ENCODE assay signal across 2 cellular contexts in the genomic region with DNA sequence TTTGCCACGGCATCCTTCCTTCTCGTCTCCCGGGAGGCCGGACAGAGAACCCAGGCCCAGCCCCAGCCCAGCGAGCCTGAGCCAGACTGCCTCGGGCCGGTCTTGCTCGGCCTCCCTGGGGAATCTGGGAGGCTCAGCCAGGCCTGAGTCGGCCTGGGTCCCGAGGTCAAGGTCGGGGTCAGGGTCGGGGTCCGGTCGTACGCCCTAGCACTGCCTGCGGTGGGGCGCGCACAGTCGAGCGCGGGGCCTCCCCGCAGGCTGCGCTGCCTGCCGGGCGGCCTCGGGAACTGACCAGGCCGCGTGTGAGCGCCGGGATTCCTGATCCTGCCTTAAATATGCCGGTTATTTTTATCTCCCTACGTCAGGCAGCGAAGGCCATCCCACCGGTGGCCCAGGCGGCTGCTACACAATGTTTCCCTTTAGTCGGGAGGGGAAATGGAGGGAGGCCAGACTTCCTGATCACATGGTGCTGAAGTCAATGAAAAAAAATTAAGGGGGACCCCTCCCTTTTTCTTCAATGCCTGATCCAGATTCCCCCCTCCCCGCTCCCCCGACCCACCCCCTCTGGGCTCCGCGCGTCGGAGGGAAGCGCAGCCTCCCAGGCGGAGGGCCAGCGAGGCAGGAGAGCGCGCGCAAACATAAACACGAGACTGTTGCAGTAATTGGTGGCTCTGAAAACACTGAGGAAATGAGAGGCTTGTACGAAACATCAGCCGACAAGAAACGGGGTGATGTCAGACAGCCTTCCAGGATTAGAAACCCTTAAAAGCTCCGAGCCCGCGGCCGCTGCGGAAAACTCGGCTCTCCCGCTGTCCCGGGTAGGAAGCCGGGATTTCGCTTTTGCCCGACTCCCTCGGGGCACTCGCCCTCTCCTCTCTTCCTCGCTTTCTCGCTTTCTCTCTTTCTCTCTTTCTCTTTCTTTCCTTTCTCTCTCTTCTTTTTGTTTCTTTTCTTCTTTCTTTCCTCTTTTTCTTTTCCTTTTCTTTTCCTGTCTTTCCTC.
TF ChIP-seq lines count a peak whose summit lies in the region.

No MANE protein-coding gene starts in this region.

TF ChIP-seq in H1, 55 proteins besides CTCF, POLR2A, EP300 and RAD21:
- TF ChIP-seq, protein P1, sequence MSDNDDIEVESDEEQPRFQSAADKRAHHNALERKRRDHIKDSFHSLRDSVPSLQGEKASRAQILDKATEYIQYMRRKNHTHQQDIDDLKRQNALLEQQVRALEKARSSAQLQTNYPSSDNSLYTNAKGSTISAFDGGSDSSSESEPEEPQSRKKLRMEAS (IDR thresholded peaks at IDR 0.05): peak; percentile 74
- TF ChIP-seq SP1 (IDR thresholded peaks at IDR 0.05; ENCODE audit: low read depth, low read length): peak; percentile 29; the same call in 1 of the 2 replicates
- peak; percentile 15; the same call in 1 of the 2 replicates for TF ChIP-seq CREB1 (IDR thresholded peaks at IDR 0.05)
- 0 out of 2 replicates have a peak, but pooled peaks have one; percentile 17 for TF ChIP-seq POLR2AphosphoS5 (IDR thresholded peaks at IDR 0.05; ENCODE audit: low read depth, low read length)
- peak; percentile 80 for TF ChIP-seq E2F6 (IDR thresholded peaks at IDR 0.05)
- peak; percentile 44; the same call in 1 of the 2 replicates for TF ChIP-seq PHF8 (conservative IDR thresholded peaks at IDR 0.05; ENCODE audit: low read depth, low read length)
- peak; percentile 48; the same call in 1 of the 2 replicates for TF ChIP-seq TBP (IDR thresholded peaks at IDR 0.05; ENCODE audit: low read depth, low read length)
- TF ChIP-seq TAF7 (optimal IDR thresholded peaks at IDR 0.05; ENCODE audit: borderline replicate concordance, low read depth, low read length): peak; percentile 44
- TF ChIP-seq RBBP5 (IDR thresholded peaks at IDR 0.05; ENCODE audit: borderline replicate concordance, low read depth, low read length): peak; percentile 66; the same call in 1 of the 2 replicates
- 0 out of 4 replicates have a peak, but pooled peaks of 1 of the 2 experiments have one; percentile 24 for TF ChIP-seq SIN3A (conservative IDR thresholded peaks at IDR 0.05 in 1 of 2, IDR thresholded peaks at IDR 0.05 in 1 of 2; ENCODE audit: low read depth in 1 of 2, low read length in 2 of 2)
- no peak for TF ChIP-seq KDM1A (IDR thresholded peaks at IDR 0.05; ENCODE audit: borderline replicate concordance, low read length)
- TF ChIP-seq ASH2L (IDR thresholded peaks at IDR 0.05; ENCODE audit: low read length): peak; percentile 82
- peak; percentile 79; the same call in 1 of the 2 replicates for TF ChIP-seq RXRA (IDR thresholded peaks at IDR 0.05; ENCODE audit: insufficient read depth, low read depth, low read length)
- TF ChIP-seq TAF1 (IDR thresholded peaks at IDR 0.05; ENCODE audit: low read depth, low read length): peak; percentile 79
- TF ChIP-seq CTBP2 (IDR thresholded peaks at IDR 0.05; ENCODE audit: borderline replicate concordance, insufficient read depth, insufficient read length, low read length): no peak
- no peak for TF ChIP-seq SIRT6 (IDR thresholded peaks at IDR 0.05; ENCODE audit: low read length)
TF ChIP-seq in H1: peak in this region for 13.

TF ChIP-seq in liver, 16 proteins besides CTCF, POLR2A, EP300 and RAD21:
- TF ChIP-seq TAF1 (conservative IDR thresholded peaks at IDR 0.05): peak; percentile 67
- no peak for TF ChIP-seq GABPA (IDR thresholded peaks at IDR 0.05 in 1 of 2, conservative IDR thresholded peaks at IDR 0.05 in 1 of 2)
- TF ChIP-seq ZBTB33 (IDR thresholded peaks at IDR 0.05): peak; percentile 40
- TF ChIP-seq JUND (IDR thresholded peaks at IDR 0.05): peak in 1 of 2 donors; percentile 14
- peak; percentile 33 for TF ChIP-seq YY1 (IDR thresholded peaks at IDR 0.05)
- no peak for TF ChIP-seq EGR1 (IDR thresholded peaks at IDR 0.05; ENCODE audit: low read depth in 2 of 2)
- peak in 1 of 2 donors; percentile 17 for TF ChIP-seq RXRA (IDR thresholded peaks at IDR 0.05)
- TF ChIP-seq, protein P2, sequence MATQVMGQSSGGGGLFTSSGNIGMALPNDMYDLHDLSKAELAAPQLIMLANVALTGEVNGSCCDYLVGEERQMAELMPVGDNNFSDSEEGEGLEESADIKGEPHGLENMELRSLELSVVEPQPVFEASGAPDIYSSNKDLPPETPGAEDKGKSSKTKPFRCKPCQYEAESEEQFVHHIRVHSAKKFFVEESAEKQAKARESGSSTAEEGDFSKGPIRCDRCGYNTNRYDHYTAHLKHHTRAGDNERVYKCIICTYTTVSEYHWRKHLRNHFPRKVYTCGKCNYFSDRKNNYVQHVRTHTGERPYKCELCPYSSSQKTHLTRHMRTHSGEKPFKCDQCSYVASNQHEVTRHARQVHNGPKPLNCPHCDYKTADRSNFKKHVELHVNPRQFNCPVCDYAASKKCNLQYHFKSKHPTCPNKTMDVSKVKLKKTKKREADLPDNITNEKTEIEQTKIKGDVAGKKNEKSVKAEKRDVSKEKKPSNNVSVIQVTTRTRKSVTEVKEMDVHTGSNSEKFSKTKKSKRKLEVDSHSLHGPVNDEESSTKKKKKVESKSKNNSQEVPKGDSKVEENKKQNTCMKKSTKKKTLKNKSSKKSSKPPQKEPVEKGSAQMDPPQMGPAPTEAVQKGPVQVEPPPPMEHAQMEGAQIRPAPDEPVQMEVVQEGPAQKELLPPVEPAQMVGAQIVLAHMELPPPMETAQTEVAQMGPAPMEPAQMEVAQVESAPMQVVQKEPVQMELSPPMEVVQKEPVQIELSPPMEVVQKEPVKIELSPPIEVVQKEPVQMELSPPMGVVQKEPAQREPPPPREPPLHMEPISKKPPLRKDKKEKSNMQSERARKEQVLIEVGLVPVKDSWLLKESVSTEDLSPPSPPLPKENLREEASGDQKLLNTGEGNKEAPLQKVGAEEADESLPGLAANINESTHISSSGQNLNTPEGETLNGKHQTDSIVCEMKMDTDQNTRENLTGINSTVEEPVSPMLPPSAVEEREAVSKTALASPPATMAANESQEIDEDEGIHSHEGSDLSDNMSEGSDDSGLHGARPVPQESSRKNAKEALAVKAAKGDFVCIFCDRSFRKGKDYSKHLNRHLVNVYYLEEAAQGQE (IDR thresholded peaks at IDR 0.05): no peak
- TF ChIP-seq SP1 (IDR thresholded peaks at IDR 0.05): peak; percentile 47
- TF ChIP-seq FOXA2 (IDR thresholded peaks at IDR 0.05): no peak
- TF ChIP-seq, protein P1 (IDR thresholded peaks at IDR 0.05): peak; percentile 37
- TF ChIP-seq, protein P3, sequence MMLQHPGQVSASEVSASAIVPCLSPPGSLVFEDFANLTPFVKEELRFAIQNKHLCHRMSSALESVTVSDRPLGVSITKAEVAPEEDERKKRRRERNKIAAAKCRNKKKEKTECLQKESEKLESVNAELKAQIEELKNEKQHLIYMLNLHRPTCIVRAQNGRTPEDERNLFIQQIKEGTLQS (IDR thresholded peaks at IDR 0.05): no peak
- TF ChIP-seq NR2F2 (IDR thresholded peaks at IDR 0.05): peak; percentile 92
- TF ChIP-seq FOXA1 (IDR thresholded peaks at IDR 0.05): no peak
TF ChIP-seq in liver: peak in this region for 8.
